ENCODE assay signal across 9 cellular contexts in the genomic region with DNA sequence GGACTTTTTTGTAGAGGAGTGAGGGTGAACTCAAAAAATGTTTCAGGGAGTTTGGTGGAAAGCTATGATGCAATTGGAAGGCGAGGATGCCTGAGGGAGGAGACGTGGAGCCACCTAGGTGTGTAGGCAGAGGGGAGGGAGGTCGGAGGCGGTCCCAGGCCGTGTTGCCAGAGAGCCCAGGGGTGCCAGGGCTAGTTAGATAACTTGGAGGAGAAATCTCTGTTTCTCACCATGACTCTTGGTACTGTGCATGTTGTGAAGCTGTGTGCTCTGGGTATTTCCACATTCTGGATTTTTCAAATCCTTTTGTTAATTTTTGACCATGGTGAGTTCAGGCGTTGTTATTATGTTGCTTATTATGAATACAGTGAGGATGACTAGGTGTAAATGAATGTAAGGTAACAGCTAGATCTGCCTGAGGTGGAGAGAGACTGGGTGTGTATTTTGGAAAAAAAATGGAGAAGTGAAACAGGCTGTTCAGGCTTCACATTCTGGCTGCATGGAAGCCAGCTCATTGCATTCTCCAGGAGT. TPM values are rescaled to one million over a fixed set of nuclear protein-coding genes. Genes with fewer than 3 reads are reported as not detected.
A peak's percentile ranks its signal among the peaks of the same experiment; 100 is the strongest.
DNase-seq lines count a peak whose midpoint lies in the region; ATAC-seq, FAIRE-seq and TF ChIP-seq lines count a peak whose summit lies in the region.
"Had no signal": no experiment of that assay in that cellular context is flagged by ENCODE, and none has a peak within 500 bp of the region (broad histone marks: within the 10 kb centered on the region; RNA-seq: fewer than 3 reads in every experiment).

No MANE protein-coding gene starts in this region.

- no peak for TF ChIP-seq CTCF in astrocyte (IDR thresholded peaks at IDR 0.05; ENCODE audit: insufficient read depth, low read depth, low read length)
- TF ChIP-seq CTCF in mesothelial cell of epicardium (IDR thresholded peaks at IDR 0.05; ENCODE audit: unreplicated experiment), result no peak

- FAIRE-seq in astrocyte (lab: Jason Lieb, UNC), result peak; percentile 68

- H3K4me3 ChIP-seq in BLaER1 (no peak overlapping the region), astrocyte (ENCODE audit: insufficient read depth, low read depth, low read length) (no peak overlapping the region)

- H3K36me3 ChIP-seq in BLaER1 (no peaks in the 10 kb centered on the region), astrocyte (ENCODE audit: insufficient read depth, low read length) (no peaks in the 10 kb centered on the region)

- H3K4me2 ChIP-seq in BLaER1, result peak overlapping the region; percentile 76
- peak overlapping the region; percentile 39 for H3K4me2 ChIP-seq in astrocyte (ENCODE audit: low read length)

- H3K79me2 ChIP-seq in astrocyte (ENCODE audit: insufficient read depth, low read length), result peaks cover 90% of the 10 kb centered on the region

- H4K20me1 ChIP-seq in BLaER1, result peaks cover 99% of the 10 kb centered on the region
- H4K20me1 ChIP-seq in astrocyte (ENCODE audit: insufficient read depth, low read length), result peaks cover 44% of the 10 kb centered on the region

- peaks cover 95% of the 10 kb centered on the region for H3K27me3 ChIP-seq in BLaER1
- H3K27me3 ChIP-seq in astrocyte (ENCODE audit: insufficient read depth, low read length), result no peaks in the 10 kb centered on the region

- H3K4me1 ChIP-seq in BLaER1 (peaks cover 78% of the 10 kb centered on the region), astrocyte (ENCODE audit: insufficient read depth, low read length) (peaks cover 26% of the 10 kb centered on the region)

- no peak overlapping the region for H2AFZ ChIP-seq in astrocyte (ENCODE audit: low read depth, low read length)

- peak overlapping the region; percentile 58 for H3K4me3 Mint-ChIP-seq in astrocyte (ENCODE audit: unreplicated experiment)
- no peak overlapping the region for H3K4me3 Mint-ChIP-seq in mesothelial cell of epicardium
- H3K4me3 Mint-ChIP-seq: nephron progenitor cell had no signal

- H3K4me1 Mint-ChIP-seq in astrocyte (ENCODE audit: low read depth, unreplicated experiment), result peaks cover 33% of the 10 kb centered on the region
- H3K4me1 Mint-ChIP-seq in mesothelial cell of epicardium, result peaks cover 55% of the 10 kb centered on the region

- no peaks in the 10 kb centered on the region for H3K27me3 Mint-ChIP-seq in astrocyte (ENCODE audit: low read depth, unreplicated experiment)
- no peaks in the 10 kb centered on the region for H3K27me3 Mint-ChIP-seq in mesothelial cell of epicardium (ENCODE audit: low read depth)

- no peaks in the 10 kb centered on the region for H3K9me3 ChIP-seq in BLaER1
- H3K9me3 ChIP-seq in astrocyte (ENCODE audit: insufficient read depth, low read depth, low read length), result no peaks in the 10 kb centered on the region

- H3K9ac ChIP-seq in BLaER1, result no peak overlapping the region; the same call in 1 of the 2 replicates
- H3K9ac ChIP-seq in astrocyte (ENCODE audit: low read length), result peak overlapping the region; percentile 41

- H3K36me3 Mint-ChIP-seq in astrocyte (ENCODE audit: low read depth, unreplicated experiment) (no peaks in the 10 kb centered on the region), mesothelial cell of epicardium (no peaks in the 10 kb centered on the region)

- H3K27ac ChIP-seq in BLaER1, result no peak overlapping the region
- no peak overlapping the region for H3K27ac ChIP-seq in astrocyte (ENCODE audit: low read depth, low read length)

- no peak for ATAC-seq in GM18867 (IDR thresholded peaks at IDR 0.05; ENCODE audit: unreplicated experiment)
- no peak for ATAC-seq in GM21360 (IDR thresholded peaks at IDR 0.05; ENCODE audit: unreplicated experiment)

- H3K27ac Mint-ChIP-seq in astrocyte (ENCODE audit: unreplicated experiment) (peak overlapping the region; percentile 86), mesothelial cell of epicardium (peak overlapping the region; percentile 78)
- H3K27ac Mint-ChIP-seq: nephron progenitor cell had no signal

- DNase-seq in HK-2 (ENCODE audit: unreplicated experiment) (peak; percentile 42), astrocyte (ENCODE audit: low read depth) (no peak), mesothelial cell of epicardium (ENCODE audit: low spot score in 2 of 2, unreplicated experiment in 2 of 2) (no peak), 8988T (no peak), NCI-H345 treated with DMSO at 0.1 percent for 48 hours (lab: John Stamatoyannopoulos, UW; ENCODE audit: unreplicated experiment) (no peak)
- DNase-seq: nephron progenitor cell had no signal

- H3K9me3 Mint-ChIP-seq in astrocyte (ENCODE audit: unreplicated experiment) (no peaks in the 10 kb centered on the region), mesothelial cell of epicardium (peaks cover 15% of the 10 kb centered on the region)

RNA-seq across cellular contexts. Expression of gene RAB9A, which starts 4.5 kb away (rescaled TPM):
- 31.2 and 34.2 TPM in 2 replicates for total RNA-seq in astrocyte
- total RNA-seq in mesothelial cell of epicardium, result 18.6 to 21.0 TPM (median 20.6 TPM) in 3 replicates

RNA-seq across cellular contexts. Expression of gene TCEANC, which starts 40.5 kb away (rescaled TPM):
- total RNA-seq in astrocyte (1.0 and 2.3 TPM in 2 replicates), mesothelial cell of epicardium (3.3 to 3.8 TPM (median 3.4 TPM) in 3 replicates)

RNA-seq across cellular contexts. Expression of gene TRAPPC2, which starts 41.0 kb away (rescaled TPM):
- total RNA-seq in astrocyte, result 16.6 and 17.0 TPM in 2 replicates
- 20.2 to 22.0 TPM (median 21.5 TPM) in 3 replicates for total RNA-seq in mesothelial cell of epicardium

RNA-seq across cellular contexts. Expression of gene OFD1, which starts 41.1 kb away (rescaled TPM):
- total RNA-seq in astrocyte (16.1 and 22.0 TPM in 2 replicates), mesothelial cell of epicardium (46.3 to 50.8 TPM (median 46.5 TPM) in 3 replicates)
